Comparison of ENCODE assay signal across 14 cellular contexts in genomic region chr6:41965429-41966213, GRCh38. TPM values are rescaled to one million over a fixed set of nuclear protein-coding genes. Genes with fewer than 3 reads are reported as not detected.
DNase-seq lines count a peak whose midpoint lies in the region; ATAC-seq, FAIRE-seq and TF ChIP-seq lines count a peak whose summit lies in the region.
"Had no signal": no experiment of that assay in that cellular context is flagged by ENCODE, and none has a peak within 500 bp of the region (broad histone marks: within the 10 kb centered on the region; RNA-seq: fewer than 3 reads in every experiment).

No MANE protein-coding gene starts in this region.

- H3K36me3 ChIP-seq in ES-I3 (ENCODE audit: insufficient read depth, low read length) (no peaks in the 10 kb centered on the region), NT2/D1 (ENCODE audit: insufficient read depth, insufficient read length, low read length) (no peaks in the 10 kb centered on the region), endothelial cell of umbilical vein (ENCODE audit: control insufficient read depth in 2 of 2, extremely low read depth in 1 of 2, insufficient read depth in 2 of 2, low read length in 2 of 2) (no peaks in the 10 kb centered on the region), Karpas-422 (ENCODE audit: insufficient read depth, low read length) (no peaks in the 10 kb centered on the region)
- H3K36me3 ChIP-seq: neutrophil, transverse colon had no signal

- intact Hi-C loops in endothelial cell of umbilical vein (cut with micrococcal nuclease): loop anchor here (2.0 to 5.0 kb wide), 4 partner anchors 17 to 79 kb away; partner anchors contain the start of genes BYSL and MED20

- dilution Hi-C loops in endothelial cell of umbilical vein (cut with MboI; ENCODE audit: extremely low pct_ligation_motif_present, low sequenced_read_pairs): no loop called here

- H3K9me1 ChIP-seq in endothelial cell of umbilical vein (replicated peaks; ENCODE audit: control insufficient read depth, extremely low read depth, insufficient read depth, low read length): no peaks in the 10 kb centered on the region

- no peaks in the 10 kb centered on the region for H3K9me3 Mint-ChIP-seq in natural killer cell treated with Interleukin-12 subunit alpha and Interleukin-12 subunit beta and Interleukin-15 and Interleukin-18, amount 100 ng/mL, for 72 hours

- H3K4me3 Mint-ChIP-seq in natural killer cell treated with Interleukin-12 subunit alpha and Interleukin-12 subunit beta and Interleukin-15 and Interleukin-18, amount 100 ng/mL, for 72 hours: no peak overlapping the region

- peak overlapping the region; percentile 17; the same call in 1 of the 2 replicates for H3K9ac ChIP-seq in ES-I3 (ENCODE audit: low read depth, low read length)
- peak overlapping the region; percentile 37 for H3K9ac ChIP-seq in NT2/D1 (ENCODE audit: insufficient read length, low read depth)
- H3K9ac ChIP-seq in endothelial cell of umbilical vein (replicated peaks; ENCODE audit: extremely low read depth, insufficient read depth, low read length): peak overlapping the region; percentile 18
- H3K9ac ChIP-seq in Karpas-422 (ENCODE audit: low read length): no peak overlapping the region

- no peak for TF ChIP-seq POLR2A in endothelial cell of umbilical vein (IDR thresholded peaks at IDR 0.05; ENCODE audit: low read depth, low read length)

- BruUV-seq in endothelial cell of umbilical vein (replicated peaks; lab: Mats Ljungman, UMichigan): TSS peak; percentile 75

- H3K27ac ChIP-seq in endothelial cell of umbilical vein (ENCODE audit: insufficient read depth, low read depth, low read length) (peak overlapping the region; percentile 58), Karpas-422 (ENCODE audit: low read length) (no peak overlapping the region)
- H3K27ac ChIP-seq: dorsolateral prefrontal cortex, transverse colon had no signal

- CTCF ChIA-PET in endothelial cell of umbilical vein (lab: Charles Lee): interaction anchor here (0.8 to 1.6 kb wide), 5 partner anchors 17 to 79 kb away, joined by 3 to 10 read pairs (median 3); partner anchors contain the start of genes BYSL and MED20

- H3K36me3 Mint-ChIP-seq in natural killer cell treated with Interleukin-12 subunit alpha and Interleukin-12 subunit beta and Interleukin-15 and Interleukin-18, amount 100 ng/mL, for 72 hours: no peaks in the 10 kb centered on the region

- no peak for TF ChIP-seq CTCF in endothelial cell of umbilical vein (IDR thresholded peaks at IDR 0.05; ENCODE audit: extremely low read depth in 1 of 2, insufficient read depth in 1 of 2, low read depth in 1 of 2, low read length in 2 of 2)

- H3K4me2 ChIP-seq in endothelial cell of umbilical vein (ENCODE audit: insufficient read depth, low read length): peak overlapping the region; percentile 3
- no peak overlapping the region for H3K4me2 ChIP-seq in Karpas-422 (ENCODE audit: low read depth, low read length, poor library complexity, severe bottlenecking)

- no peaks in the 10 kb centered on the region for H3K27me3 ChIP-seq in NT2/D1 (ENCODE audit: insufficient read depth, insufficient read length)
- H3K27me3 ChIP-seq in endothelial cell of umbilical vein (ENCODE audit: control insufficient read depth in 2 of 2, insufficient read depth in 2 of 2, low read length in 2 of 2): no peaks in the 10 kb centered on the region
- H3K27me3 ChIP-seq in Karpas-422 (ENCODE audit: low read length): no peaks in the 10 kb centered on the region
- H3K27me3 ChIP-seq: dorsolateral prefrontal cortex, neutrophil, transverse colon had no signal

- peak overlapping the region; percentile 22 to 43 for H3K27ac Mint-ChIP-seq in natural killer cell treated with Interleukin-12 subunit alpha and Interleukin-12 subunit beta and Interleukin-15 and Interleukin-18, amount 100 ng/mL, for 72 hours

- H4K20me1 ChIP-seq in endothelial cell of umbilical vein (replicated peaks; ENCODE audit: control insufficient read depth, extremely low read depth, insufficient read depth, low read length): no peaks in the 10 kb centered on the region
- no peaks in the 10 kb centered on the region for H4K20me1 ChIP-seq in Karpas-422 (ENCODE audit: insufficient read depth, low read depth, low read length)

- H3K9me2 ChIP-seq in Karpas-422 (replicated peaks; ENCODE audit: insufficient read depth, low read length): no peaks in the 10 kb centered on the region

- POLR2A ChIA-PET in endothelial cell of umbilical vein (lab: Charles Lee): interaction anchor here (1.1 kb wide), 1 partner anchor 28 kb away, joined by 8 read pairs; no protein-coding TSS in a partner anchor

- H2AFZ ChIP-seq in endothelial cell of umbilical vein (ENCODE audit: low read depth, low read length) (peak overlapping the region; percentile 64), Karpas-422 (ENCODE audit: low read length) (no peak overlapping the region)

- H3K4me1 ChIP-seq in ES-I3 (ENCODE audit: insufficient read depth, low read length) (peaks cover 39% of the 10 kb centered on the region), NT2/D1 (ENCODE audit: insufficient read depth, insufficient read length) (peaks cover 8% of the 10 kb centered on the region), endothelial cell of umbilical vein (ENCODE audit: control insufficient read depth, extremely low read depth, insufficient read depth, low read length) (peaks cover 37% of the 10 kb centered on the region), Karpas-422 (ENCODE audit: low read length) (no peaks in the 10 kb centered on the region)

- H3K9me3 ChIP-seq in ES-I3 (ENCODE audit: control insufficient read depth, insufficient read depth, low read length) (no peaks in the 10 kb centered on the region), NT2/D1 (ENCODE audit: insufficient read depth, low read length) (no peaks in the 10 kb centered on the region), endothelial cell of umbilical vein (replicated peaks; ENCODE audit: control insufficient read depth, insufficient read depth, low read length) (no peaks in the 10 kb centered on the region), Karpas-422 (ENCODE audit: low read length) (no peaks in the 10 kb centered on the region)
- H3K9me3 ChIP-seq: neutrophil, transverse colon had no signal

- FAIRE-seq in endothelial cell of umbilical vein (lab: Jason Lieb, UNC) (peak; percentile 92), urothelium cell line (lab: Jason Lieb, UNC) (no peak)

- H3K79me2 ChIP-seq in endothelial cell of umbilical vein (ENCODE audit: control insufficient read depth, insufficient read depth, low read length) (no peaks in the 10 kb centered on the region), Karpas-422 (ENCODE audit: low read length) (no peaks in the 10 kb centered on the region)

- H3K4me3 ChIP-seq in NT2/D1 (ENCODE audit: insufficient read length, low read depth) (no peak overlapping the region), endothelial cell of umbilical vein (replicated peaks in 1 of 3; ENCODE audit: insufficient read depth in 1 of 3, low read depth in 1 of 3, low read length in 3 of 3) (no peak overlapping the region), Karpas-422 (ENCODE audit: low read length) (no peak overlapping the region)
- H3K4me3 ChIP-seq: dorsolateral prefrontal cortex, transverse colon had no signal

- peaks cover 50 to 54% of the 10 kb centered on the region in 2 donors for H3K4me1 Mint-ChIP-seq in natural killer cell treated with Interleukin-12 subunit alpha and Interleukin-12 subunit beta and Interleukin-15 and Interleukin-18, amount 100 ng/mL, for 72 hours (ENCODE audit: low read depth in 2 of 2)

- no peak for ATAC-seq in natural killer cell treated with Interleukin-12 subunit alpha and Interleukin-12 subunit beta and Interleukin-15 and Interleukin-18, amount 100 ng/mL, for 72 hours
- ATAC-seq in GM21528 (IDR thresholded peaks at IDR 0.05; ENCODE audit: low FRiP score, unreplicated experiment) (no peak), GM19397 (IDR thresholded peaks at IDR 0.05; ENCODE audit: unreplicated experiment) (no peak)

- no peaks in the 10 kb centered on the region for H3K27me3 Mint-ChIP-seq in natural killer cell treated with Interleukin-12 subunit alpha and Interleukin-12 subunit beta and Interleukin-15 and Interleukin-18, amount 100 ng/mL, for 72 hours

- peak; percentile 93 for DNase-seq in NT2/D1 (ENCODE audit: low read depth, low spot score)
- DNase-seq in endothelial cell of umbilical vein (ENCODE audit: low read depth, low spot score): peak; percentile 33
- no peak for DNase-seq in natural killer cell treated with Interleukin-12 subunit alpha and Interleukin-12 subunit beta and Interleukin-15 and Interleukin-18, amount 100 ng/mL, for 72 hours (ENCODE audit: low spot score)
- DNase-seq in Karpas-422: no peak
- no peak for DNase-seq in urothelium cell line (ENCODE audit: low spot score)
- DNase-seq: aorta, dorsolateral prefrontal cortex, MM.1S, NCI-H345, transverse colon had no signal

RNA-seq across cellular contexts. Expression of gene CCND3, which starts 24.0 kb away (rescaled TPM):
- total RNA-seq in endothelial cell of umbilical vein: 87.5 and 96.7 TPM in 2 replicates
- 97.0 and 98.7 TPM in 2 replicates for polyA plus RNA-seq in endothelial cell of umbilical vein
- polyA plus RNA-seq in endothelial cell of umbilical vein (2011; cell fraction: cytosol; rRNA removed): 80.5 and 93.5 TPM in 2 replicates
- 53.2 and 56.7 TPM in 2 replicates for polyA plus RNA-seq in endothelial cell of umbilical vein (2011; cell fraction: nucleus; rRNA removed)
- 87.3 and 94.2 TPM in 2 replicates for polyA plus RNA-seq in endothelial cell of umbilical vein (2012)
- 41.5 and 52.5 TPM in 2 replicates for polyA minus RNA-seq in endothelial cell of umbilical vein
- polyA minus RNA-seq in endothelial cell of umbilical vein (2011; cell fraction: cytosol; rRNA and poly(A)+ RNA removed): 48.2 TPM
- polyA minus RNA-seq in endothelial cell of umbilical vein (2011; cell fraction: nucleus; rRNA and poly(A)+ RNA removed): 24.4 and 25.3 TPM in 2 replicates
- 100 to 1,000 TPM; 382 to 466 TPM for total RNA-seq in natural killer cell treated with Interleukin-12 subunit alpha and Interleukin-12 subunit beta and Interleukin-15 and Interleukin-18, amount 100 ng/mL, for 72 hours
- total RNA-seq in Karpas-422 (2014; rRNA removed; shearing (Covaris generic); ENCODE audit: low replicate concordance): 63.5 and 74.8 TPM in 2 replicates

RNA-seq across cellular contexts. Expression of gene BYSL, which starts 44.3 kb away (rescaled TPM):
- total RNA-seq in endothelial cell of umbilical vein: 41.8 and 45.7 TPM in 2 replicates
- polyA plus RNA-seq in endothelial cell of umbilical vein: 32.9 and 33.1 TPM in 2 replicates
- polyA plus RNA-seq in endothelial cell of umbilical vein (2011; cell fraction: cytosol; rRNA removed): 33.9 and 42.1 TPM in 2 replicates
- polyA plus RNA-seq in endothelial cell of umbilical vein (2011; cell fraction: nucleus; rRNA removed): 45.7 and 60.4 TPM in 2 replicates
- 30.0 and 38.9 TPM in 2 replicates for polyA plus RNA-seq in endothelial cell of umbilical vein (2012)
- polyA minus RNA-seq in endothelial cell of umbilical vein: 25.0 and 35.0 TPM in 2 replicates
- polyA minus RNA-seq in endothelial cell of umbilical vein (2011; cell fraction: cytosol; rRNA and poly(A)+ RNA removed): 36.4 TPM
- polyA minus RNA-seq in endothelial cell of umbilical vein (2011; cell fraction: nucleus; rRNA and poly(A)+ RNA removed): 15.7 and 16.9 TPM in 2 replicates
- 10 to 100 TPM; 48.3 to 73.9 TPM for total RNA-seq in natural killer cell treated with Interleukin-12 subunit alpha and Interleukin-12 subunit beta and Interleukin-15 and Interleukin-18, amount 100 ng/mL, for 72 hours
- 17.9 and 32.8 TPM in 2 replicates for total RNA-seq in Karpas-422 (2014; rRNA removed; shearing (Covaris generic); ENCODE audit: low replicate concordance)

RNA-seq across cellular contexts. Expression of gene MED20, which starts 44.7 kb away (rescaled TPM):
- 25.5 and 30.4 TPM in 2 replicates for total RNA-seq in endothelial cell of umbilical vein
- polyA plus RNA-seq in endothelial cell of umbilical vein: 34.8 and 37.8 TPM in 2 replicates
- polyA plus RNA-seq in endothelial cell of umbilical vein (2011; cell fraction: cytosol; rRNA removed): 34.4 and 35.1 TPM in 2 replicates
- polyA plus RNA-seq in endothelial cell of umbilical vein (2011; cell fraction: nucleus; rRNA removed): 27.9 and 28.7 TPM in 2 replicates
- 30.1 and 36.2 TPM in 2 replicates for polyA plus RNA-seq in endothelial cell of umbilical vein (2012)
- 45.6 and 53.3 TPM in 2 replicates for polyA minus RNA-seq in endothelial cell of umbilical vein
- 17.7 TPM for polyA minus RNA-seq in endothelial cell of umbilical vein (2011; cell fraction: cytosol; rRNA and poly(A)+ RNA removed)
- polyA minus RNA-seq in endothelial cell of umbilical vein (2011; cell fraction: nucleus; rRNA and poly(A)+ RNA removed): 18.3 and 27.9 TPM in 2 replicates
- 10 to 100 TPM; 25.5 to 33.0 TPM for total RNA-seq in natural killer cell treated with Interleukin-12 subunit alpha and Interleukin-12 subunit beta and Interleukin-15 and Interleukin-18, amount 100 ng/mL, for 72 hours
- 24.1 and 31.5 TPM in 2 replicates for total RNA-seq in Karpas-422 (2014; rRNA removed; shearing (Covaris generic); ENCODE audit: low replicate concordance)

Comparison
In these comparisons a context has a peak if more than half of its experiments do, and no peak if none do; other contexts are left out.
1. DNase-seq: peak in NT2/D1 (single experiment) and endothelial cell of umbilical vein (single experiment); none in natural killer cell treated with Interleukin-12 subunit alpha and Interleukin-12 subunit beta and Interleukin-15 and Interleukin-18, amount 100 ng/mL, for 72 hours (single experiment), Karpas-422 (single experiment) and urothelium cell line (single experiment).